In the genomic region with DNA sequence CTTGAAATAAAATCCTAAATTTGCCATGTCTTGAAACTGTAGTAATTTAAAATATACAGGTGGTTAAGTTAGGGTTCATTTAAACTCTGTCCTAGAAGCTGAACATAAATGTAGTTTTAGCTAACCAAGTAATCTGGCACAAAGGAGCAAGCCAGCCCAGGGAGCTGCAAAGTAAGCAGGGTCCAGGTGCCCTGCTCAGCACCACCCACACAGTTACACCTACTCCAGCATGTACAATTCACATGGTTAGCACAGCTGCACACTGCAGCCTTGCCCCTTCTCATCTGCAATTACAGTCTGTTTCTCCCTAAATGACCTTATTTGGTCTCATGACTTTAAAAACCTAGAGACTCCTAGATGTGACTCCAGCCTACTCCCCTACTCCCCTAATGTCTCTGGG, we compare ENCODE assay signal across 23 cellular contexts.
DNase-seq lines count a peak whose midpoint lies in the region; ATAC-seq, FAIRE-seq and TF ChIP-seq lines count a peak whose summit lies in the region.
"Had no signal": no experiment of that assay in that cellular context is flagged by ENCODE, and none has a peak within 500 bp of the region (broad histone marks: within the 10 kb centered on the region; RNA-seq: fewer than 3 reads in every experiment).

No MANE protein-coding gene starts in this region.

- H3K27ac ChIP-seq in RWPE2 (ENCODE audit: poor library complexity, severe bottlenecking) = no peak overlapping the region
- H3K27ac ChIP-seq: PC-9, SK-N-MC had no signal

- FAIRE-seq in GM12891 (lab: Jason Lieb, UNC) = peak; percentile 58
- FAIRE-seq: A204.1, D721Med, H54 had no signal

- no peaks in the 10 kb centered on the region for H3K9me3 Mint-ChIP-seq in stimulated activated effector memory CD8-positive, alpha-beta T cell treated with anti-CD3 and anti-CD28 coated beads, Interleukin-12 subunit alpha, Interleukin-12 subunit beta, amount 100 ng/mL, for 72 hours

- H3K9me3 ChIP-seq in RWPE2 (ENCODE audit: severe bottlenecking) = no peaks in the 10 kb centered on the region

- no peak overlapping the region for H3K4me3 Mint-ChIP-seq in stimulated activated effector memory CD8-positive, alpha-beta T cell treated with anti-CD3 and anti-CD28 coated beads, Interleukin-12 subunit alpha, Interleukin-12 subunit beta, amount 100 ng/mL, for 72 hours
- H3K4me3 Mint-ChIP-seq: B cell, CD14-positive monocyte had no signal

- no peaks in the 10 kb centered on the region for H3K4me1 ChIP-seq in RWPE2 (ENCODE audit: insufficient read depth, poor library complexity, severe bottlenecking)

- no peak overlapping the region for H3K27ac Mint-ChIP-seq in stimulated activated effector memory CD8-positive, alpha-beta T cell treated with anti-CD3 and anti-CD28 coated beads, Interleukin-12 subunit alpha, Interleukin-12 subunit beta, amount 100 ng/mL, for 72 hours
- H3K27ac Mint-ChIP-seq: B cell, CD14-positive monocyte had no signal

- no peak for TF ChIP-seq CTCF in RWPE2 (IDR thresholded peaks at IDR 0.05; ENCODE audit: poor library complexity, severe bottlenecking)

- H3K36me3 Mint-ChIP-seq in stimulated activated effector memory CD8-positive, alpha-beta T cell treated with anti-CD3 and anti-CD28 coated beads, Interleukin-12 subunit alpha, Interleukin-12 subunit beta, amount 100 ng/mL, for 72 hours = no peaks in the 10 kb centered on the region
- H3K36me3 Mint-ChIP-seq: CD14-positive monocyte had no signal

- no peak for TF ChIP-seq POLR2A in GM12891 (IDR thresholded peaks at IDR 0.05; ENCODE audit: low read depth, low read length)

- H3K4me3 ChIP-seq in RWPE2 (ENCODE audit: severe bottlenecking) = no peak overlapping the region
- H3K4me3 ChIP-seq: PC-9, SK-N-MC had no signal

- ATAC-seq in RWPE2 (ENCODE audit: low read depth) (peak; percentile 13; the same call in 1 of the 3 replicates), HG03045 (IDR thresholded peaks at IDR 0.05; ENCODE audit: unreplicated experiment) (no peak)
- ATAC-seq in stimulated activated effector memory CD8-positive, alpha-beta T cell treated with anti-CD3 and anti-CD28 coated beads, Interleukin-12 subunit alpha, Interleukin-12 subunit beta, amount 100 ng/mL, for 72 hours = peak; percentile 11

- DNase-seq in GM12891 (ENCODE audit: insufficient read length, low spot score) (no peak), NCI-H1092 (lab: John Stamatoyannopoulos, UW) (peak; percentile 7), RWPE2 (ENCODE audit: low spot score) (no peak), CD1c-positive myeloid dendritic cell (ENCODE audit: extremely low spot score) (no peak), SW480 (ENCODE audit: low spot score) (no peak)
- DNase-seq in stimulated activated effector memory CD8-positive, alpha-beta T cell treated with anti-CD3 and anti-CD28 coated beads, Interleukin-12 subunit alpha, Interleukin-12 subunit beta, amount 100 ng/mL, for 72 hours (ENCODE audit: low spot score in 2 of 2) = no peak
- DNase-seq: DMS79, Kasumi-1, NCI-H1417 treated with DMSO at 0.1 percent for 48 hours, NCI-H187 treated with DMSO at 0.1 percent for 48 hours, NCI-H226, NCI-H510A treated with DMSO at 0.1 percent for 48 hours, PC-9, RPMI8226, SHP77 treated with DMSO at 0.1 percent for 48 hours, SW 1271 had no signal

- no peaks in the 10 kb centered on the region for H3K4me1 Mint-ChIP-seq in stimulated activated effector memory CD8-positive, alpha-beta T cell treated with anti-CD3 and anti-CD28 coated beads, Interleukin-12 subunit alpha, Interleukin-12 subunit beta, amount 100 ng/mL, for 72 hours
- H3K4me1 Mint-ChIP-seq: B cell, CD14-positive monocyte had no signal

- no peaks in the 10 kb centered on the region for H3K36me3 ChIP-seq in RWPE2 (ENCODE audit: low read depth)

- H3K27me3 ChIP-seq in RWPE2 (ENCODE audit: insufficient read depth, poor library complexity, severe bottlenecking) = no peaks in the 10 kb centered on the region

TF ChIP-seq in GM12891, 5 proteins besides CTCF, POLR2A, EP300 and RAD21:
- TF ChIP-seq POU2F2 (IDR thresholded peaks at IDR 0.05; ENCODE audit: low read depth, low read length) = no peak
- no peak for TF ChIP-seq SPI1 (IDR thresholded peaks at IDR 0.05; ENCODE audit: low read depth, low read length)
- no peak for TF ChIP-seq POLR2AphosphoS5 (IDR thresholded peaks at IDR 0.05; ENCODE audit: low read depth, low read length)
- no peak for TF ChIP-seq PAX5 (IDR thresholded peaks at IDR 0.05; ENCODE audit: insufficient read depth, low read length, severe bottlenecking)
- TF ChIP-seq TAF1 (IDR thresholded peaks at IDR 0.05; ENCODE audit: low read depth, low read length) = no peak
